8 cellular contexts compared by ENCODE assay signal in genomic region chr22:20438066-20438677, GRCh38.
DNase-seq lines count a peak whose midpoint lies in the region; ATAC-seq and TF ChIP-seq lines count a peak whose summit lies in the region.

No MANE protein-coding gene starts in this region.

- H3K4me1 ChIP-seq in iPS-18a (ENCODE audit: control insufficient read depth, low read depth, low read length): no peaks in the 10 kb centered on the region

- TF ChIP-seq CTCF in astrocyte of the spinal cord (IDR thresholded peaks at IDR 0.05; ENCODE audit: low read depth, low read length) (no peak), retinal pigment epithelial cell (conservative IDR thresholded peaks at IDR 0.05; ENCODE audit: low read depth, low read length) (no peak)

- H3K27ac ChIP-seq in iPS-18a (ENCODE audit: low read length): no peak overlapping the region

- H3K4me3 ChIP-seq in astrocyte of the spinal cord (ENCODE audit: low read depth, low read length) (peak overlapping the region; percentile 53), iPS-18a (ENCODE audit: low read length) (peak overlapping the region; percentile 59), retinal pigment epithelial cell (ENCODE audit: low read length) (peak overlapping the region; percentile 48)

- ATAC-seq in HG03460 (IDR thresholded peaks at IDR 0.05; ENCODE audit: unreplicated experiment): no peak
- ATAC-seq in GM21515 (IDR thresholded peaks at IDR 0.05; ENCODE audit: unreplicated experiment): no peak

- peaks cover 65% of the 10 kb centered on the region for H3K27me3 ChIP-seq in iPS-18a (ENCODE audit: control insufficient read depth, insufficient read depth, low read length)

- H3K36me3 ChIP-seq in iPS-18a (ENCODE audit: control insufficient read depth, low read depth, low read length): no peaks in the 10 kb centered on the region

- in situ Hi-C loops in astrocyte of the spinal cord (cut with HindIII; ENCODE audit: low sequenced_read_pairs): no loop called here

- H3K9me3 ChIP-seq in iPS-18a (ENCODE audit: control insufficient read depth, low read depth, low read length): no peaks in the 10 kb centered on the region

- DNase-seq in EH (ENCODE audit: low read depth) (peak; percentile 56), astrocyte of the spinal cord (ENCODE audit: low read depth, low spot score) (peak; percentile 61), retinal pigment epithelial cell (ENCODE audit: low read depth) (no peak), SHP77 (lab: John Stamatoyannopoulos, UW) (no peak), NCI-H2081 (lab: John Stamatoyannopoulos, UW) (no peak)

- no peak overlapping the region for H3K9ac ChIP-seq in iPS-18a (ENCODE audit: low read length)

Comparison
In these comparisons a context has a peak if more than half of its experiments do, and no peak if none do; other contexts are left out.
1. DNase-seq: peak in EH (single experiment) and astrocyte of the spinal cord (single experiment); none in retinal pigment epithelial cell (single experiment), SHP77 (0 of 2) and NCI-H2081 (0 of 2).
2. Peak in every context shown above with its lines, with median percentiles within 50 percentile points of each other: H3K4me3 ChIP-seq.